ENCODE assay signal across 8 cellular contexts in the genomic region with DNA sequence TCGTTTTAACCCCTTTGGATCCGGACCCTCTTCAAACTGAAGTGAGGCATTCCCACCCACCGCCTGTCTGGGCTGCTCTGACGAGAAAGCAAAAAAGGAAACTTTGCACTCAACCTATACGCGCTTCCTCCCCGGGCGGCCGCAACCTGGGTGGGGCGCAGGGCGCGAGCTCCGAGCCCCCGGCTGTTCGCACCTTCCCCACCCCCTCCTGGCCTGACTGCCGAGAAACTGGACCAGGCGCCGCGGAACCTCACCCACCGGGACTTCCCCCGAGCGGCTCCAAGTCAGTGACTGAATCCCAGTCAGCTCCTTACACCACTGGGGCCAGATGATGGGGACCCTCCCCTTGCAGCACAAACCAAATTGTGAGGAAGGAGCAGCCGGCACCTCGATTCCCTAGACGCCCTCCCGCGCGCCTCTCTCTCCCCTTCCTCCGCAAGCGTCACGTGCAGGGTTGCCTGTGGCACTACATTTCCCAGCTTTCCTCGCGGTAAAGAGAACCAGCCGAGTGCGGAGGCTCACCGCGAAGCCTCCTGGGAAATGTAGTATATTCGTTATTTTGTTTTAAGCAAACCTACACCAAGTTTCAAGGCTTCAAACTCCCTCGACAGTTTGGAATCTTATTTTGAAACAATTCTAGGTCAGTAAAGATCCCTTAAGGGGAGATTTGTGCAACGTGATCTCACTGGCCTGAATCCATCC. TPM values are rescaled to one million over a fixed set of nuclear protein-coding genes. Genes with fewer than 3 reads are reported as not detected.
DNase-seq lines count a peak whose midpoint lies in the region; ATAC-seq and TF ChIP-seq lines count a peak whose summit lies in the region.

A gene with protein sequence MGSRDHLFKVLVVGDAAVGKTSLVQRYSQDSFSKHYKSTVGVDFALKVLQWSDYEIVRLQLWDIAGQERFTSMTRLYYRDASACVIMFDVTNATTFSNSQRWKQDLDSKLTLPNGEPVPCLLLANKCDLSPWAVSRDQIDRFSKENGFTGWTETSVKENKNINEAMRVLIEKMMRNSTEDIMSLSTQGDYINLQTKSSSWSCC (minus strand): TSS at position 468 of the 702 bp plus-strand sequence. CDS start 526 bp downstream, outside the sequence.

- 0 to 1% methylated on average over 17 to 18 of the region's 40 CpGs for WGBS in esophagus squamous epithelium, 2 donors

- no TSS peak for BruUV-seq in Panc1 (replicated peaks; lab: Mats Ljungman, UMichigan)

- H3K27ac ChIP-seq in Panc1 (ENCODE audit: low read length) (peak within 1 kb of the TSS; percentile 83), esophagus squamous epithelium (peak within 1 kb of the TSS; percentile 65 to 86 (median 80))

- H3K9me3 Mint-ChIP-seq in activated T-cell treated with anti-CD3 and anti-CD28 coated beads, Interleukin-2, amount 50 U/mL, for 4 hours = no peaks in the 10 kb centered on the region

- peak; percentile 81 for ATAC-seq in GM21619 (IDR thresholded peaks at IDR 0.05; ENCODE audit: unreplicated experiment)
- peak; percentile 97 for ATAC-seq in Panc1
- peak; percentile 84 to 86 for ATAC-seq in activated T-cell treated with anti-CD3 and anti-CD28 coated beads, Interleukin-2, amount 50 U/mL, for 4 hours

- peak in 1 of 4 donors; percentile 56 for TF ChIP-seq POLR2A in esophagus squamous epithelium (IDR thresholded peaks at IDR 0.05)

- peak within 1 kb of the TSS; percentile 82 for H3K4me3 ChIP-seq in Jurkat, Clone E6-1 (ENCODE audit: low read length)
- H3K4me3 ChIP-seq in Panc1 (ENCODE audit: low read depth in 2 of 2, low read length in 2 of 2) = peak within 1 kb of the TSS; percentile 94 to 96
- peak within 1 kb of the TSS; percentile 52 to 80 (median 78) for H3K4me3 ChIP-seq in esophagus squamous epithelium

- H3K36me3 ChIP-seq in Panc1 (ENCODE audit: control insufficient read depth, insufficient read depth, low read length) = no peaks in the 10 kb centered on the region
- H3K36me3 ChIP-seq in esophagus squamous epithelium = peaks cover 0 to 4% (median 0%) of the 10 kb centered on the region in 3 donors

- POLR2A ChIA-PET in Panc1 (lab: Charles Lee) = no interaction called here

- no peak for TF ChIP-seq CTCF in Panc1 (IDR thresholded peaks at IDR 0.05)
- peak in 1 of 6 experiments; percentile 5 for TF ChIP-seq CTCF in esophagus squamous epithelium (IDR thresholded peaks at IDR 0.05)

- peaks cover 56% of the 10 kb centered on the region for H3K4me1 Mint-ChIP-seq in activated T-cell treated with anti-CD3 and anti-CD28 coated beads, Interleukin-2, amount 50 U/mL, for 4 hours (ENCODE audit: low read depth)

- H3K36me3 Mint-ChIP-seq in activated T-cell treated with anti-CD3 and anti-CD28 coated beads, Interleukin-2, amount 50 U/mL, for 4 hours (ENCODE audit: insufficient read depth) = peaks cover 5% of the 10 kb centered on the region

- peak within 1 kb of the TSS; percentile 91 for H3K4me3 Mint-ChIP-seq in activated T-cell treated with anti-CD3 and anti-CD28 coated beads, Interleukin-2, amount 50 U/mL, for 4 hours

- in situ Hi-C loops in Panc1 (cut with HindIII; ENCODE audit: low pct_unique_long_range_greater_than_20kb, low sequenced_read_pairs) = no loop called here

- intact Hi-C loops in Panc1 (cut with micrococcal nuclease; ENCODE audit: unreplicated experiment) = no loop called here
- intact Hi-C loops in esophagus squamous epithelium (cut with DNase I) = no loop called here

- H3K27me3 ChIP-seq in Panc1 (ENCODE audit: control insufficient read depth, insufficient read depth, low read length) = no peaks in the 10 kb centered on the region
- H3K27me3 ChIP-seq in esophagus squamous epithelium = no peaks in the 10 kb centered on the region

- H3K9me3 ChIP-seq in Panc1 (ENCODE audit: control insufficient read depth, insufficient read depth, low read depth, low read length) (peaks cover 5% of the 10 kb centered on the region; the same call in 1 of the 2 replicates), esophagus squamous epithelium (no peaks in the 10 kb centered on the region)

- DNase-seq in DMS153 (lab: John Stamatoyannopoulos, UW) = peak; percentile 62
- DNase-seq in Jurkat, Clone E6-1 (ENCODE audit: low read depth, low spot score) = peak; percentile 87
- DNase-seq in Panc1 (ENCODE audit: low read depth, low spot score) = peak; percentile 61
- DNase-seq in activated T-cell treated with anti-CD3 and anti-CD28 coated beads, Interleukin-2, amount 50 U/mL, for 4 hours = peak; percentile 71
- peak; percentile 50 for DNase-seq in esophagus squamous epithelium (lab: John Stamatoyannopoulos, UW)
- DNase-seq in myocyte (ENCODE audit: low read depth) = peak; percentile 89
- DNase-seq in stimulated activated CD8-positive, alpha-beta memory T cell treated with anti-CD3 and anti-CD28 coated beads, Interleukin-7, amount 100 ng/mL, for 4 hours (ENCODE audit: low read depth in 2 of 2) = peak; percentile 75 to 80

- peaks cover 9% of the 10 kb centered on the region for H3K4me1 ChIP-seq in Panc1 (ENCODE audit: control insufficient read depth, insufficient read depth, low read length)
- H3K4me1 ChIP-seq in esophagus squamous epithelium = peaks cover 8 to 52% (median 16%) of the 10 kb centered on the region in 3 donors

- CTCF ChIA-PET in Panc1 (lab: Charles Lee) = interaction anchor here (0.8 kb wide), 1 partner anchor 103 kb away, joined by 3 read pairs; no protein-coding TSS in a partner anchor

- no peaks in the 10 kb centered on the region for H3K27me3 Mint-ChIP-seq in activated T-cell treated with anti-CD3 and anti-CD28 coated beads, Interleukin-2, amount 50 U/mL, for 4 hours (ENCODE audit: low read depth)

RNA-seq across cellular contexts. Expression of the gene that starts here (rescaled TPM):
- polyA plus RNA-seq in Jurkat, Clone E6-1 (2012; ENCODE audit: insufficient read depth, insufficient read length) = 18.6 TPM
- total RNA-seq in Panc1 (2021; ENCODE audit: unreplicated experiment) (15.1 TPM), esophagus squamous epithelium (10 to 100 TPM in 1 of 4 donors, 1 to 10 TPM in 3; 3.0 to 19.3 (median 7.0) TPM), myocyte (23.6 and 24.8 TPM in 2 replicates)
- 13.3 TPM for polyA plus RNA-seq in Panc1 (2012; ENCODE audit: insufficient read length)
- total RNA-seq in activated T-cell treated with anti-CD3 and anti-CD28 coated beads, Interleukin-2, amount 50 U/mL, for 4 hours = 10 to 100 TPM; 14.6 to 23.0 (median 19.0) TPM
- 34.1 TPM for polyA plus RNA-seq in myocyte (2012)

Comparison
In these comparisons a context has a peak if more than half of its experiments do, and no peak if none do; other contexts are left out.
1. Peak in every context shown above with its lines: DNase-seq, ATAC-seq, H3K4me3 ChIP-seq and H3K27ac ChIP-seq.